ENCODE assay signal across 9 cellular contexts in the genomic region with DNA sequence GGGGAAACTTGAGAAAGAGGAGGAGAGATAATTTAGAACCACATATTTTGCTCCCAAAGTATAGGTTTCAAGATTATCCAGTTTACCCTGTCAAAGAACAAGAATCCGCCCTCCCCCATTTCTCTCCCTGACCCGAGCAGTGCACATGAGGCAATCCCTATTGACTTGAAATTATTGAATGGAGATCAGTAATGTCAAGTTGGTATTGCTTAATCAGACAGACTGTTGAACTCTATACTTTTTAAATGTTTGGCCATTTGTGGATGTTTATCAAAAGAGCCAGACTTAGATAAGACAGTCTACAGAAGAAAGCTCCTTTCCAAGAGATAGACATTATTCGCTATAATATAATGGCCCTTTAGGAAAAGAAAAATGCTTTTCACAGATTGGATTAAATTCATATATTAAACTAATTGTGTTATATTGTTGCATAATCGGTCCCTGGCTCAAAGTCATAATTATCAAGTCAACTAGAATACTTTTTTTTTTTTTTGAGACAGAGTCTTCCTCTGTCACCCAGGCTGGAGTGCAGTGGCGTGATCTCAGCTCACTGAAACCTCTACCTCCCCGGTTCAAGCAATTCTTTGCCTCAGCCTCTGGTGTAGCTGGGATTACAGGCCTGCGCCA. TPM values are rescaled to one million over a fixed set of nuclear protein-coding genes. Genes with fewer than 3 reads are reported as not detected.
DNase-seq lines count a peak whose midpoint lies in the region; ATAC-seq, FAIRE-seq and TF ChIP-seq lines count a peak whose summit lies in the region.
"Had no signal": no experiment of that assay in that cellular context is flagged by ENCODE, and none has a peak within 500 bp of the region (broad histone marks: within the 10 kb centered on the region; RNA-seq: fewer than 3 reads in every experiment).

No MANE protein-coding gene starts in this region.

- peaks cover 94% of the 10 kb centered on the region for H3K79me2 ChIP-seq in K562 (ENCODE audit: control insufficient read depth, insufficient read depth, low read length)

- no peak for TF ChIP-seq RAD21 in K562 (CRISPR knock-in tag; conservative IDR thresholded peaks at IDR 0.05 in 1 of 2, IDR thresholded peaks at IDR 0.05 in 1 of 2)

- no peaks in the 10 kb centered on the region for H3K36me3 Mint-ChIP-seq in activated naive CD4-positive, alpha-beta T cell treated with anti-CD3 and anti-CD28 coated beads, Interleukin-2, amount 50 U/mL, for 24 hours

- H3K4me1 Mint-ChIP-seq in activated naive CD4-positive, alpha-beta T cell treated with anti-CD3 and anti-CD28 coated beads, Interleukin-2, amount 50 U/mL, for 24 hours = peaks cover 59% of the 10 kb centered on the region

- peak overlapping the region; percentile 60 for H3K4me2 ChIP-seq in K562 (ENCODE audit: insufficient read depth, low read length)

- peaks cover 11% of the 10 kb centered on the region; the same call in 1 of the 2 replicates for H4K20me1 ChIP-seq in K562 (replicated peaks; ENCODE audit: control insufficient read depth, insufficient read depth, low read length)

- DNase-seq in activated naive CD4-positive, alpha-beta T cell (lab: John Stamatoyannopoulos, UW) = no peak
- DNase-seq in K562 (ENCODE audit: extremely low read depth in 1 of 4, low spot score in 3 of 4) (no peak), uterus (peak in 1 of 2 donors; percentile 61), SKM-1 treated with dmso at 0.1 percent for 144 hours (lab: John Stamatoyannopoulos, UW; ENCODE audit: unreplicated experiment) (no peak), hepatic stellate cell (ENCODE audit: low spot score) (no peak)

- H3K27me3 Mint-ChIP-seq in activated naive CD4-positive, alpha-beta T cell treated with anti-CD3 and anti-CD28 coated beads, Interleukin-2, amount 50 U/mL, for 24 hours = no peaks in the 10 kb centered on the region

- TF ChIP-seq CTCF in K562 (IDR thresholded peaks at IDR 0.05 in 2 of 3, conservative IDR thresholded peaks at IDR 0.05 in 1 of 3; ENCODE audit: insufficient read depth in 2 of 3, low read depth in 1 of 3, low read length in 3 of 3) = no peak
- no peak for TF ChIP-seq CTCF in uterus (IDR thresholded peaks at IDR 0.05)

- ATAC-seq in K562 = no peak
- ATAC-seq in HG02852 (IDR thresholded peaks at IDR 0.05; ENCODE audit: unreplicated experiment) = no peak
- ATAC-seq: esophagus mucosa had no signal

- H3K9me1 ChIP-seq in K562 (ENCODE audit: control insufficient read depth, insufficient read depth, low read length) = no peaks in the 10 kb centered on the region

- peak overlapping the region in 1 of 2 experiments; percentile 34; a peak in 1 of 4 replicates for H3K9ac ChIP-seq in K562 (ENCODE audit: insufficient read depth in 1 of 2, low read depth in 2 of 2, low read length in 2 of 2)
- H3K9ac ChIP-seq in mucosa of stomach (ENCODE audit: low read length) = peak overlapping the region; percentile 38

- no peak overlapping the region for H2AFZ ChIP-seq in K562 (ENCODE audit: low read depth, low read length)

- no peak for FAIRE-seq in K562 (lab: Jason Lieb, UNC)

- peak overlapping the region; percentile 47 for H3K4me3 Mint-ChIP-seq in activated naive CD4-positive, alpha-beta T cell treated with anti-CD3 and anti-CD28 coated beads, Interleukin-2, amount 50 U/mL, for 24 hours

- TF ChIP-seq POLR2A in K562 (conservative IDR thresholded peaks at IDR 0.05) (no peak), uterus (IDR thresholded peaks at IDR 0.05) (no peak)

- H3K36me3 ChIP-seq in K562 (ENCODE audit: control insufficient read depth, insufficient read depth, low read length) (peaks cover 37% of the 10 kb centered on the region; the same call in 2 of the 3 replicates), mucosa of stomach (ENCODE audit: control insufficient read depth, insufficient read depth, low read length) (no peaks in the 10 kb centered on the region), uterus (no peaks in the 10 kb centered on the region)

- H3K9me3 Mint-ChIP-seq in activated naive CD4-positive, alpha-beta T cell treated with anti-CD3 and anti-CD28 coated beads, Interleukin-2, amount 50 U/mL, for 24 hours = no peaks in the 10 kb centered on the region

- H3K4me1 ChIP-seq in K562 (replicated peaks in 1 of 2; ENCODE audit: control insufficient read depth in 2 of 2, insufficient read depth in 2 of 2, low read length in 2 of 2) (peaks cover 32 to 37% of the 10 kb centered on the region in 2 experiments), mucosa of stomach (ENCODE audit: control insufficient read depth, insufficient read depth, low read length) (peaks cover 32% of the 10 kb centered on the region), uterus (peaks cover 16 to 22% of the 10 kb centered on the region in 2 donors)

- POLR2A ChIA-PET in K562 (lab: Yijun Ruan, JAX) = interaction anchor here (0.6 to 2.5 kb wide), 6 partner anchors 8 to 100 kb away, joined by 3 to 8 read pairs (median 4); no protein-coding TSS in a partner anchor

- H3K27ac ChIP-seq in K562 (ENCODE audit: extremely low read depth, low read depth, low read length) (peak overlapping the region; percentile 59; the same call in 2 of the 3 replicates), uterus (peak overlapping the region; percentile 98 to 99)

- 47% methylated on average over 7 of the region's 7 CpGs for WGBS in K562 (ENCODE audit: insufficient coverage, low coverage, missing lambda C conversion rate)

- intact Hi-C loops in K562 (cut with micrococcal nuclease) (no loop called here), uterus (cut with DNase I; ENCODE audit: low total_unique reads) (no loop called here)

- no peaks in the 10 kb centered on the region for H3K9me3 ChIP-seq in K562 (replicated peaks; ENCODE audit: control insufficient read depth, insufficient read depth, low read depth, low read length)
- no peaks in the 10 kb centered on the region for H3K9me3 ChIP-seq in mucosa of stomach (ENCODE audit: control insufficient read depth, low read length)
- H3K9me3 ChIP-seq in uterus = no peaks in the 10 kb centered on the region

- in situ Hi-C loops in K562 (cut with MboI) = no loop called here

- CTCF ChIA-PET in K562 (lab: Yijun Ruan, JAX; ENCODE audit: low intra/inter-chr PET ratio) = no interaction called here

- BruUV-seq in K562 (replicated peaks; lab: Mats Ljungman, UMichigan) = no TSS peak

- no peaks in the 10 kb centered on the region for H3K27me3 ChIP-seq in K562 (ENCODE audit: control insufficient read depth in 2 of 2, insufficient read depth in 2 of 2, low read length in 2 of 2)
- H3K27me3 ChIP-seq in mucosa of stomach (ENCODE audit: control insufficient read depth, insufficient read depth, low read length) = no peaks in the 10 kb centered on the region
- H3K27me3 ChIP-seq in uterus = no peaks in the 10 kb centered on the region

- H3K27ac Mint-ChIP-seq in activated naive CD4-positive, alpha-beta T cell treated with anti-CD3 and anti-CD28 coated beads, Interleukin-2, amount 50 U/mL, for 24 hours = peak overlapping the region; percentile 91

- no peak for TF ChIP-seq EP300 in K562 (IDR thresholded peaks at IDR 0.05; ENCODE audit: low read length)

- H3K4me3 ChIP-seq in K562 (no peak overlapping the region), mucosa of stomach (ENCODE audit: low read length) (no peak overlapping the region), uterus (no peak overlapping the region)

RNA-seq across cellular contexts. Expression of a gene that starts 5.3 kb away (rescaled TPM):
- total RNA-seq in K562 (2011; cell fraction: chromatin; rRNA removed; ENCODE audit: low replicate concordance) = 56.5 and 74.4 TPM in 2 replicates
- total RNA-seq in K562 (2011; cell fraction: nucleolus; rRNA removed) = 41.5 and 42.5 TPM in 2 replicates
- 26.8 and 33.4 TPM in 2 replicates for total RNA-seq in K562 (2011; cell fraction: nucleoplasm; rRNA removed)
- total RNA-seq in K562 (2014; rRNA removed) = 35.9 and 39.5 TPM in 2 replicates
- total RNA-seq in K562 (2014; rRNA removed; fragmentation: Illumina TruSeq; extraction: Trizol) = 19.0 and 19.3 TPM in 2 replicates
- 23.2 and 25.1 TPM in 2 replicates for total RNA-seq in K562 (2015; rRNA removed; fragmentation: Illumina TruSeq; extraction: Trizol)
- total RNA-seq in K562 (2021) = 30.1 and 30.7 TPM in 2 replicates
- 21.7 and 26.7 TPM in 2 replicates for polyA plus RNA-seq in K562 (2011; rRNA removed)
- polyA plus RNA-seq in K562 (2011; cell fraction: cytosol; rRNA removed) = 20.4 and 25.8 TPM in 2 replicates
- polyA plus RNA-seq in K562 (2011; cell fraction: nucleus; rRNA removed) = 29.9 and 44.4 TPM in 2 replicates
- polyA plus RNA-seq in K562 (2012) = 20.5 and 23.5 TPM in 2 replicates
- 18.7 and 25.2 TPM in 2 replicates for polyA plus RNA-seq in K562 (2014; fragmentation: Illumina TruSeq; extraction: Trizol)
- polyA plus RNA-seq in K562 (2014; fragmentation: Nextera tagmentation; extraction: Ambion mirVana) = under 1 TPM; 0.07 to 0.10 TPM
- polyA plus RNA-seq in K562 (2014; rRNA removed) = 27.2 and 31.0 TPM in 2 replicates
- 21.0 and 28.2 TPM in 2 replicates for polyA minus RNA-seq in K562 (2011; rRNA and poly(A)+ RNA removed)
- 14.7 and 16.8 TPM in 2 replicates for polyA minus RNA-seq in K562 (2011; cell fraction: cytosol; rRNA and poly(A)+ RNA removed)
- polyA minus RNA-seq in K562 (2011; cell fraction: nucleus; rRNA and poly(A)+ RNA removed) = 14.8 and 20.9 TPM in 2 replicates
- total RNA-seq in uterus = 10 to 100 TPM; 14.3 to 49.7 (median 49.0) TPM

RNA-seq across cellular contexts. Expression of a gene that starts 6.3 kb away (rescaled TPM):
- total RNA-seq in K562 (2011; cell fraction: chromatin; rRNA removed; ENCODE audit: low replicate concordance) = 14.2 and 31.0 TPM in 2 replicates
- total RNA-seq in K562 (2011; cell fraction: nucleolus; rRNA removed) = 27.1 and 29.7 TPM in 2 replicates
- 19.1 and 19.8 TPM in 2 replicates for total RNA-seq in K562 (2011; cell fraction: nucleoplasm; rRNA removed)
- 21.3 and 27.6 TPM in 2 replicates for total RNA-seq in K562 (2014; rRNA removed)
- 15.8 and 16.2 TPM in 2 replicates for total RNA-seq in K562 (2014; rRNA removed; fragmentation: Illumina TruSeq; extraction: Trizol)
- total RNA-seq in K562 (2015; rRNA removed; fragmentation: Illumina TruSeq; extraction: Trizol) = 15.9 and 17.4 TPM in 2 replicates
- total RNA-seq in K562 (2021) = 23.1 and 26.6 TPM in 2 replicates
- 17.2 and 21.5 TPM in 2 replicates for polyA plus RNA-seq in K562 (2011; rRNA removed)
- polyA plus RNA-seq in K562 (2011; cell fraction: cytosol; rRNA removed) = 24.4 and 26.5 TPM in 2 replicates
- polyA plus RNA-seq in K562 (2011; cell fraction: nucleus; rRNA removed) = 17.1 and 20.0 TPM in 2 replicates
- polyA plus RNA-seq in K562 (2012) = 16.5 and 19.9 TPM in 2 replicates
- 16.3 and 16.9 TPM in 2 replicates for polyA plus RNA-seq in K562 (2014; fragmentation: Illumina TruSeq; extraction: Trizol)
- 1 to 10 TPM; 4.8 to 5.3 TPM for polyA plus RNA-seq in K562 (2014; fragmentation: Nextera tagmentation; extraction: Ambion mirVana)
- polyA plus RNA-seq in K562 (2014; rRNA removed) = 17.7 and 17.8 TPM in 2 replicates
- 14.9 and 19.6 TPM in 2 replicates for polyA minus RNA-seq in K562 (2011; rRNA and poly(A)+ RNA removed)
- polyA minus RNA-seq in K562 (2011; cell fraction: cytosol; rRNA and poly(A)+ RNA removed) = 14.2 and 26.5 TPM in 2 replicates
- polyA minus RNA-seq in K562 (2011; cell fraction: nucleus; rRNA and poly(A)+ RNA removed) = 6.3 and 7.7 TPM in 2 replicates
- total RNA-seq in uterus = 10 to 100 TPM in 2 of 4 donors, 1 to 10 TPM in 2; 3.8 to 27.4 (median 10.6) TPM

RNA-seq across cellular contexts. Expression of a gene that starts 54.2 kb away (rescaled TPM):
- 91.2 and 285 TPM in 2 replicates for total RNA-seq in K562 (2011; cell fraction: chromatin; rRNA removed; ENCODE audit: low replicate concordance)
- 223 and 287 TPM in 2 replicates for total RNA-seq in K562 (2011; cell fraction: nucleolus; rRNA removed)
- total RNA-seq in K562 (2011; cell fraction: nucleoplasm; rRNA removed) = 132 and 134 TPM in 2 replicates
- total RNA-seq in K562 (2014; rRNA removed) = 196 and 257 TPM in 2 replicates
- total RNA-seq in K562 (2014; rRNA removed; fragmentation: Illumina TruSeq; extraction: Trizol) = 34.3 and 50.3 TPM in 2 replicates
- total RNA-seq in K562 (2015; rRNA removed; fragmentation: Illumina TruSeq; extraction: Trizol) = 98.9 and 102 TPM in 2 replicates
- total RNA-seq in K562 (2021) = 135 and 137 TPM in 2 replicates
- 90.1 and 106 TPM in 2 replicates for polyA plus RNA-seq in K562 (2011; rRNA removed)
- 92.2 and 177 TPM in 2 replicates for polyA plus RNA-seq in K562 (2011; cell fraction: cytosol; rRNA removed)
- 244 and 370 TPM in 2 replicates for polyA plus RNA-seq in K562 (2011; cell fraction: nucleus; rRNA removed)
- polyA plus RNA-seq in K562 (2012) = 94.0 and 96.2 TPM in 2 replicates
- 89.2 and 128 TPM in 2 replicates for polyA plus RNA-seq in K562 (2014; fragmentation: Illumina TruSeq; extraction: Trizol)
- 1 to 10 TPM; 2.4 to 6.2 TPM for polyA plus RNA-seq in K562 (2014; fragmentation: Nextera tagmentation; extraction: Ambion mirVana)
- 128 and 149 TPM in 2 replicates for polyA plus RNA-seq in K562 (2014; rRNA removed)
- 49.5 and 74.8 TPM in 2 replicates for polyA minus RNA-seq in K562 (2011; rRNA and poly(A)+ RNA removed)
- 57.2 and 75.5 TPM in 2 replicates for polyA minus RNA-seq in K562 (2011; cell fraction: cytosol; rRNA and poly(A)+ RNA removed)
- 73.1 and 77.3 TPM in 2 replicates for polyA minus RNA-seq in K562 (2011; cell fraction: nucleus; rRNA and poly(A)+ RNA removed)
- total RNA-seq in uterus = 100 to 1,000 TPM in 1 of 4 donors, 10 to 100 TPM in 3; 21.5 to 173 (median 64.2) TPM
